In the genomic region with DNA sequence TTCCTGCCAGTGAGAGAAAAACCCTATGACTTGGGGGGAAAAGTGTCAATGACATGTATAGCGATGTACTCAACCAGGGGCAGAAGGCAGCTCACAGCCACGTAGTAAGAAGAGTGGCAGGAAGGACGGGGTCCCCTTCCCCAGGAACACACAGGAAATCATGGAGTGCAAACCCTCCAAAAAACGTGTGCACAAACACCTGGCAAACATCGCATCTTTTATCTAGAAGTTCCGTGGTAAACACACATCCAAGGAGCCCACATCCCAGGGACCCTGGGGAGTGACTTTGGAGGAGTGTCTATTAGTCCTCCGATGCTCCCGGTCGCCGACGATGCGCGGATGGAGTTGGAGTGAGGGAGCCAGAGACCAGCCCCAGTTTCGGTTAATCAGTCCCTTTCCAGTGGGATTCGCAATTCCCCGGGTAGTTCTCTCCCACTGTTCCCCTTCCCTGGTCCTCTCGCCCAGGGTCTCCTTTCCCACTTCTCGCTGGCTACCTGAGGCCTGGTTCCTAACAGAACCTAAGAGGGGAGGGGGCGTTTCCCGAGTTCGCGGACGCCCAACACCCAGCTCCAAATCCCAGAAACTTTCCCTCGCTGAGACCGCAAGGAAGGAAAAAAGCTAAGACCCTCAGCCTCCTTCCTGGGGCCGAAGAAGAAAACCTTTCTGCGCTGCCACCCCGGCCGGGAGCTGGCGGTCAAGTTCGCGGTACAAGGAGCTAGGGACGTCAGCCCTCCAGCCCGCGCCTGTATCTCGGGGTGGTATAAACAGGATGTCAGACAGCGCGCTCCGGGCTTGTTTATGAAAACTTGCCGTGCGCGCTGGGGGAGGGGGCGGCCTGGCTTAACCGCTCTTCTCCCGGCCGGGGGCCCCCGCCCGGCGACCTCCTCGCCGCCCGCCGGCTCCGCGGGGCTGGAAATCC, we compare ENCODE assay signal across 8 cellular contexts. TPM values are rescaled to one million over a fixed set of nuclear protein-coding genes. Genes with fewer than 3 reads are reported as not detected.
DNase-seq lines count a peak whose midpoint lies in the region; FAIRE-seq and TF ChIP-seq lines count a peak whose summit lies in the region.

No MANE protein-coding gene starts in this region.

- H3K4me3 ChIP-seq in GM06990 (replicated peaks; ENCODE audit: low read depth, low read length): peak overlapping the region; percentile 76

- DNase-seq in GM06990 (ENCODE audit: extremely low read depth, insufficient read length) (no peak), H54 (ENCODE audit: insufficient read length, low spot score) (peak; percentile 40), M059J (ENCODE audit: low read depth) (peak; percentile 77), cerebellum (ENCODE audit: low spot score) (peak; percentile 19), left kidney (ENCODE audit: low read depth, low spot score) (peak; percentile 84), LoVo (ENCODE audit: low spot score) (no peak)
- peak; percentile 51 for DNase-seq in activated CD4-positive, alpha-beta T cell treated with anti-CD3 and anti-CD28 coated beads for 1 hour
- DNase-seq in stimulated activated CD4-positive, alpha-beta T cell treated with anti-CD3 and anti-CD28 coated beads, Interleukin-2, amount 100 ng/mL, for 48 hours: peak; percentile 41 to 46

- H3K27me3 ChIP-seq in GM06990 (replicated peaks; ENCODE audit: control insufficient read depth, insufficient read depth, low read length): no peaks in the 10 kb centered on the region

- H3K36me3 ChIP-seq in GM06990 (ENCODE audit: control insufficient read depth, insufficient read depth, low read length): no peaks in the 10 kb centered on the region

- TF ChIP-seq CTCF in GM06990 (IDR thresholded peaks at IDR 0.05; ENCODE audit: insufficient read depth, low read length, poor library complexity, severe bottlenecking): no peak

- no peak for TF ChIP-seq POLR2A in H54 (IDR thresholded peaks at IDR 0.05; ENCODE audit: low read depth, low read length)

- FAIRE-seq in H54 (lab: Jason Lieb, UNC): no peak

RNA-seq across cellular contexts. Expression of gene JAK1, which starts 0.9 kb away (rescaled TPM):
- total RNA-seq in M059J (2014; rRNA removed; shearing (Covaris generic)): 56.2 and 90.9 TPM in 2 replicates
- 70.7 TPM for total RNA-seq in cerebellum

Comparison
In these comparisons a context has a peak if more than half of its experiments do, and no peak if none do; other contexts are left out.
1. DNase-seq: peak in H54 (single experiment), M059J (single experiment), activated CD4-positive, alpha-beta T cell treated with anti-CD3 and anti-CD28 coated beads for 1 hour (single experiment), cerebellum (single experiment), left kidney (single experiment) and stimulated activated CD4-positive, alpha-beta T cell treated with anti-CD3 and anti-CD28 coated beads, Interleukin-2, amount 100 ng/mL, for 48 hours (2 of 2); none in GM06990 (single experiment) and LoVo (single experiment).